In genomic region chr2:239711911-239712570, GRCh38 we compare ENCODE assay signal across 21 cellular contexts.
"Had no signal": no experiment of that assay in that cellular context is flagged by ENCODE, and none has a peak within 500 bp of the region (broad histone marks: within the 10 kb centered on the region; RNA-seq: fewer than 3 reads in every experiment).

No MANE protein-coding gene starts in this region.

- H3K27me3 ChIP-seq: colonic mucosa, ovary, tibial nerve had no signal

- H3K4me1 Mint-ChIP-seq: activated CD4-positive, alpha-beta T cell treated with anti-CD3 and anti-CD28 coated beads, Interleukin-2, amount 10 ng/mL, durations not matched to agents 7 days and 5 days; activated naive CD8-positive, alpha-beta T cell treated with anti-CD3 and anti-CD28 coated beads, Interleukin-2, amount 10 ng/mL, durations not matched to agents 7 days and 5 days had no signal

- H3K4me3 ChIP-seq: colonic mucosa, left ventricle myocardium inferior, ovary, tibial nerve had no signal

- ATAC-seq: activated CD4-positive, CD25-positive, alpha-beta regulatory T cell treated with anti-CD3 and anti-CD28 coated beads, Interleukin-2, amount 50 U/mL, for 24 hours; stimulated activated naive CD8-positive, alpha-beta T cell treated with anti-CD3 and anti-CD28 coated beads, Interleukin-15, Interleukin-2, amounts not matched to agents 100 U/mL and 50 U/mL, for 24 hours had no signal

- FAIRE-seq: endometrium, frontal cortex, keratinocyte had no signal

- H3K9me3 ChIP-seq: colonic mucosa, ovary had no signal

- H3K27ac Mint-ChIP-seq: activated CD4-positive, alpha-beta T cell treated with anti-CD3 and anti-CD28 coated beads, Interleukin-2, amount 10 ng/mL, durations not matched to agents 7 days and 5 days; activated naive CD8-positive, alpha-beta T cell treated with anti-CD3 and anti-CD28 coated beads, Interleukin-2, amount 10 ng/mL, durations not matched to agents 7 days and 5 days; activated T-helper 1 cell treated with anti-CD3 and anti-CD28 coated beads, Interleukin-12 subunit alpha, Interleukin-12 subunit beta, Interleukin-2, Interleukin-4 antibody, amounts not matched to agents 30 ng/mL and 10 ng/mL and 1 ng/mL, durations not matched to agents 14 hours and 24 hours and 36 hours; brain had no signal

- H3K36me3 ChIP-seq: colonic mucosa, left ventricle myocardium inferior, ovary, tibial nerve had no signal

- H3K27ac ChIP-seq: colonic mucosa, left ventricle myocardium inferior, ovary, tibial nerve had no signal

- DNase-seq: activated CD4-positive, alpha-beta T cell treated with anti-CD3 and anti-CD28 coated beads, Interleukin-2, amount 10 ng/mL, durations not matched to agents 7 days and 5 days; activated naive CD4-positive, alpha-beta T cell treated with Interleukin-2 at 50 U/mL for 16 hours; activated naive CD8-positive, alpha-beta T cell treated with anti-CD3 and anti-CD28 coated beads, Interleukin-2, amount 10 ng/mL, durations not matched to agents 7 days and 5 days; central memory CD4-positive, alpha-beta T cell; colonic mucosa; erythroblast; hypothalamus; left ventricle myocardium inferior; stimulated activated CD4-positive, alpha-beta T cell treated with anti-CD3 and anti-CD28 coated beads, Interleukin-12 subunit alpha, Interleukin-12 subunit beta, amount 100 ng/mL, for 4 hours; stimulated activated CD4-positive, alpha-beta T cell treated with anti-CD3 and anti-CD28 coated beads, Interleukin-1b, Interleukin-23, amount 100 ng/mL, for 48 hours; stimulated activated naive CD8-positive, alpha-beta T cell treated with anti-CD3 and anti-CD28 coated beads, Interleukin-15, Interleukin-2, amounts not matched to agents 100 U/mL and 50 U/mL, for 24 hours; T1000 had no signal

- H3K4me1 ChIP-seq: colonic mucosa, left ventricle myocardium inferior had no signal

- H3K4me3 Mint-ChIP-seq: activated CD4-positive, alpha-beta T cell treated with anti-CD3 and anti-CD28 coated beads, Interleukin-2, amount 10 ng/mL, durations not matched to agents 7 days and 5 days; activated naive CD8-positive, alpha-beta T cell treated with anti-CD3 and anti-CD28 coated beads, Interleukin-2, amount 10 ng/mL, durations not matched to agents 7 days and 5 days; activated T-helper 1 cell treated with anti-CD3 and anti-CD28 coated beads, Interleukin-12 subunit alpha, Interleukin-12 subunit beta, Interleukin-2, Interleukin-4 antibody, amounts not matched to agents 30 ng/mL and 10 ng/mL and 1 ng/mL, durations not matched to agents 14 hours and 24 hours and 36 hours; neural crest cell had no signal
